1 cellular context compared by ENCODE assay signal in genomic region chr2:189559579-189560272, GRCh38.
TF ChIP-seq lines count a peak whose summit lies in the region.

No MANE protein-coding gene starts in this region.

TF ChIP-seq in HepG2, 621 proteins besides CTCF, POLR2A, EP300 and RAD21 (continued from another document and continues in another):
- no peak for TF ChIP-seq ZNF770 (CRISPR knock-in tag; IDR thresholded peaks at IDR 0.05)
- TF ChIP-seq PHB2 (IDR thresholded peaks at IDR 0.05; ENCODE audit: partially characterized antibody), result no peak
- no peak for TF ChIP-seq FOXJ3 (CRISPR knock-in tag; IDR thresholded peaks at IDR 0.05; ENCODE audit: borderline replicate concordance)
- TF ChIP-seq ZNF317 (CRISPR knock-in tag; IDR thresholded peaks at IDR 0.05), result 0 out of 2 replicates have a peak, but pooled peaks have one; percentile 36
- TF ChIP-seq WIZ (CRISPR knock-in tag; IDR thresholded peaks at IDR 0.05), result no peak
- peak; percentile 71; the same call in 1 of the 2 replicates for TF ChIP-seq ETV5 (CRISPR knock-in tag; IDR thresholded peaks at IDR 0.05; ENCODE audit: borderline replicate concordance)
- peak; percentile 42; the same call in 1 of the 2 replicates for TF ChIP-seq HDAC2 (CRISPR knock-in tag; IDR thresholded peaks at IDR 0.05)
- TF ChIP-seq TARDBP (CRISPR knock-in tag; IDR thresholded peaks at IDR 0.05), result peak; percentile 51; the same call in 1 of the 2 replicates
- TF ChIP-seq KDM4B (CRISPR knock-in tag; IDR thresholded peaks at IDR 0.05), result no peak
- peak; percentile 50; the same call in 1 of the 2 replicates for TF ChIP-seq ETV6 (CRISPR knock-in tag; conservative IDR thresholded peaks at IDR 0.05)
- peak; percentile 57 for TF ChIP-seq PHF5A (CRISPR knock-in tag; IDR thresholded peaks at IDR 0.05; ENCODE audit: low read depth, unreplicated experiment)
- peak; percentile 63; the same call in 1 of the 2 replicates for TF ChIP-seq FOXA3 (CRISPR knock-in tag; IDR thresholded peaks at IDR 0.05)
- TF ChIP-seq KAT8 (CRISPR knock-in tag; IDR thresholded peaks at IDR 0.05), result 0 out of 2 replicates have a peak, but pooled peaks have one; percentile 16
- TF ChIP-seq ZNF501 (CRISPR knock-in tag; IDR thresholded peaks at IDR 0.05), result peak; percentile 57; the same call in 1 of the 2 replicates
- TF ChIP-seq JUND (CRISPR knock-in tag; IDR thresholded peaks at IDR 0.05), result no peak
- TF ChIP-seq HMGXB3 (CRISPR knock-in tag; IDR thresholded peaks at IDR 0.05; ENCODE audit: borderline replicate concordance), result 0 out of 2 replicates have a peak, but pooled peaks have one; percentile 20
- no peak for TF ChIP-seq KDM5B (CRISPR knock-in tag; IDR thresholded peaks at IDR 0.05; ENCODE audit: borderline replicate concordance)
- 0 out of 2 replicates have a peak, but pooled peaks have one; percentile 41 for TF ChIP-seq NCOA5 (CRISPR knock-in tag; IDR thresholded peaks at IDR 0.05)
- TF ChIP-seq ZBTB4 (CRISPR knock-in tag; IDR thresholded peaks at IDR 0.05; ENCODE audit: borderline replicate concordance), result no peak
- TF ChIP-seq ELF3 (CRISPR knock-in tag; IDR thresholded peaks at IDR 0.05), result peak; percentile 98
- 0 out of 2 replicates have a peak, but pooled peaks have one; percentile 24 for TF ChIP-seq ZNF362 (CRISPR knock-in tag; IDR thresholded peaks at IDR 0.05; ENCODE audit: borderline replicate concordance)
- TF ChIP-seq ZSCAN30 (CRISPR knock-in tag; IDR thresholded peaks at IDR 0.05), result 0 out of 2 replicates have a peak, but pooled peaks have one; percentile 40
- TF ChIP-seq SAP130 (CRISPR knock-in tag; IDR thresholded peaks at IDR 0.05; ENCODE audit: low read depth), result peak; percentile 34
- no peak for TF ChIP-seq AHR (CRISPR knock-in tag; IDR thresholded peaks at IDR 0.05)
- TF ChIP-seq FOXK1 (CRISPR knock-in tag; IDR thresholded peaks at IDR 0.05; ENCODE audit: borderline replicate concordance, low read depth), result peak; percentile 21; the same call in 1 of the 2 replicates
- TF ChIP-seq ZNF441 (CRISPR knock-in tag; IDR thresholded peaks at IDR 0.05; ENCODE audit: borderline replicate concordance), result peak; percentile 36; the same call in 1 of the 2 replicates
- peak; percentile 88 for TF ChIP-seq ARID5B (CRISPR knock-in tag; IDR thresholded peaks at IDR 0.05)
- TF ChIP-seq GABPA (IDR thresholded peaks at IDR 0.05; ENCODE audit: low read depth, low read length), result no peak
- peak; percentile 69 for TF ChIP-seq GABPA (CRISPR knock-in tag; IDR thresholded peaks at IDR 0.05; ENCODE audit: low read depth)
- TF ChIP-seq YEATS2 (CRISPR knock-in tag; IDR thresholded peaks at IDR 0.05; ENCODE audit: borderline replicate concordance), result peak; percentile 15; the same call in 1 of the 2 replicates
- TF ChIP-seq NFIC (IDR thresholded peaks at IDR 0.05; ENCODE audit: low read length), result peak; percentile 58; the same call in 1 of the 2 replicates
- no peak for TF ChIP-seq ZNF674 (CRISPR knock-in tag; IDR thresholded peaks at IDR 0.05; ENCODE audit: low read depth)
- TF ChIP-seq DRAP1 (CRISPR knock-in tag; IDR thresholded peaks at IDR 0.05), result 0 out of 2 replicates have a peak, but pooled peaks have one; percentile 47
- TF ChIP-seq ZNF30 (CRISPR knock-in tag; IDR thresholded peaks at IDR 0.05), result no peak
- peak; percentile 68; the same call in 1 of the 2 replicates for TF ChIP-seq RARA (CRISPR knock-in tag; IDR thresholded peaks at IDR 0.05)
- TF ChIP-seq ZXDC (CRISPR knock-in tag; IDR thresholded peaks at IDR 0.05), result no peak
- no peak for TF ChIP-seq THAP8 (CRISPR knock-in tag; IDR thresholded peaks at IDR 0.05; ENCODE audit: borderline replicate concordance)
- TF ChIP-seq ZFAT (CRISPR knock-in tag; conservative IDR thresholded peaks at IDR 0.05), result no peak
- no peak for TF ChIP-seq ELK4 (CRISPR knock-in tag; IDR thresholded peaks at IDR 0.05; ENCODE audit: borderline replicate concordance)
- TF ChIP-seq ZNF605 (CRISPR knock-in tag; IDR thresholded peaks at IDR 0.05), result no peak
- TF ChIP-seq RFXAP (CRISPR knock-in tag; IDR thresholded peaks at IDR 0.05; ENCODE audit: borderline replicate concordance), result 0 out of 2 replicates have a peak, but pooled peaks have one; percentile 17
- TF ChIP-seq SALL1 (CRISPR knock-in tag; IDR thresholded peaks at IDR 0.05), result peak; percentile 64
